Comparison of ENCODE assay signal across 32 cellular contexts in the genomic region with DNA sequence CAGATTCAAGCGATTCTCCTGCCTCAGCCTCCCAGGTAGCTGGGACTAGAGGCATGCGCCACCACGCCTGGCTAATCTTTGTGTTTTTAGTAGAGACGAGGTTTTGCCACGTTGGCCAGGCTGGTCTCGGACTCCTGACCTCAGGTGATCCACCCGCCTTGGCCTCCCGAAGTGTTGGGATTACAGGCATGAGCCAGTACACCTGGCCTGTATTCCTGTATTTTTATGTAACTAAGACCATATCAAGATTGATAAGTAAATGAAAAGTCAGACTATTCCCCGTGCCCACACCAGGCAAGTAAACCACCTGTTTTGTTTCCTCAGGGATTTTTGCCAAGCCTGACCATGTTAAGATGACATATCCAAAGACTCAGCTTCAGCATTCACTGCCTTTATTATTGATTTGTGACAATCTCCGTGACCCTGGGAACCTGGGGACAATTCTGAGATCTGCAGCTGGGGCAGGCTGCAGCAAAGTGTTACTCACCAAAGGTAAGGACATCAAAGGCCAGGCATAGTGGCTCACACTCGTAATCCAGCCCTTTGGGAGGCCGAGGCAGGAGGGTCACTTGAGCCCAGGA.
"Had no signal": no experiment of that assay in that cellular context is flagged by ENCODE, and none has a peak within 500 bp of the region (broad histone marks: within the 10 kb centered on the region; RNA-seq: fewer than 3 reads in every experiment).

No MANE protein-coding gene starts in this region.

- H3K4me3 Mint-ChIP-seq: activated CD4-positive, alpha-beta T cell treated with anti-CD3 and anti-CD28 coated beads, Interleukin-2, amount 10 ng/mL, durations not matched to agents 24 days and 14 days; activated CD8-positive, alpha-beta T cell treated with anti-CD3 and anti-CD28 coated beads for 36 hours; activated naive CD4-positive, alpha-beta T cell treated with anti-CD3 and anti-CD28 coated beads, Interleukin-2, amount 50 U/mL, for 24 hours; activated T-cell treated with anti-CD3 and anti-CD28 coated beads, Interleukin-2, amount 50 U/mL, for 24 hours had no signal

- H3K27ac Mint-ChIP-seq: activated CD4-positive, alpha-beta T cell treated with anti-CD3 and anti-CD28 coated beads, Interleukin-2, amount 10 ng/mL, durations not matched to agents 24 days and 14 days; activated CD8-positive, alpha-beta T cell treated with anti-CD3 and anti-CD28 coated beads for 36 hours; activated naive CD4-positive, alpha-beta T cell treated with anti-CD3 and anti-CD28 coated beads, Interleukin-2, amount 50 U/mL, for 24 hours; activated T-cell treated with anti-CD3 and anti-CD28 coated beads, Interleukin-2, amount 50 U/mL, for 24 hours; activated T-helper 2 cell treated with anti-CD3 and anti-CD28 coated beads, Interferon-gamma antibody, Interleukin-2, Interleukin-4, amounts not matched to agents 10 μg/mL and 5 μg/mL and 100 μg/mL, durations not matched to agents 14 hours and 24 hours and 36 hours had no signal

- H3K27me3 Mint-ChIP-seq: activated CD4-positive, alpha-beta T cell treated with anti-CD3 and anti-CD28 coated beads, Interleukin-2, amount 10 ng/mL, durations not matched to agents 24 days and 14 days; activated CD8-positive, alpha-beta T cell treated with anti-CD3 and anti-CD28 coated beads for 36 hours; activated naive CD4-positive, alpha-beta T cell treated with anti-CD3 and anti-CD28 coated beads, Interleukin-2, amount 50 U/mL, for 24 hours; activated T-cell treated with anti-CD3 and anti-CD28 coated beads, Interleukin-2, amount 50 U/mL, for 24 hours had no signal

- ATAC-seq: activated CD8-positive, alpha-beta T cell treated with anti-CD3 and anti-CD28 coated beads for 36 hours; K562; PC-3 had no signal

- H3K4me3 ChIP-seq: K562, Peyer's patch had no signal

- H3K27me3 ChIP-seq: brain microvascular endothelial cell, Peyer's patch had no signal

- H3K9me3 Mint-ChIP-seq: activated CD4-positive, alpha-beta T cell treated with anti-CD3 and anti-CD28 coated beads, Interleukin-2, amount 10 ng/mL, durations not matched to agents 24 days and 14 days; activated CD8-positive, alpha-beta T cell treated with anti-CD3 and anti-CD28 coated beads for 36 hours; activated naive CD4-positive, alpha-beta T cell treated with anti-CD3 and anti-CD28 coated beads, Interleukin-2, amount 50 U/mL, for 24 hours; activated T-cell treated with anti-CD3 and anti-CD28 coated beads, Interleukin-2, amount 50 U/mL, for 24 hours; activated T-helper 2 cell treated with anti-CD3 and anti-CD28 coated beads, Interferon-gamma antibody, Interleukin-2, Interleukin-4, amounts not matched to agents 10 μg/mL and 5 μg/mL and 100 μg/mL, durations not matched to agents 14 hours and 24 hours and 36 hours had no signal

- H3K9me3 ChIP-seq: Peyer's patch had no signal

- H3K27ac ChIP-seq: brain microvascular endothelial cell, Peyer's patch, WERI-Rb-1 had no signal

- DNase-seq: activated CD4-positive, alpha-beta T cell treated with anti-CD3 and anti-CD28 coated beads, Interleukin-2, amount 10 ng/mL, durations not matched to agents 24 days and 14 days; activated CD4-positive, alpha-beta T cell treated with anti-CD3 and anti-CD28 coated beads, Interleukin-2, amount 50 U/mL, for 4 hours; activated CD4-positive, CD25-positive, alpha-beta regulatory T cell; activated CD8-positive, alpha-beta T cell treated with anti-CD3 and anti-CD28 coated beads for 36 hours; activated gamma-delta T cell; activated naive CD4-positive, alpha-beta T cell treated with Interleukin-2 at 50 U/mL for 16 hours; activated T-cell treated with anti-CD3 and anti-CD28 coated beads, Interleukin-2, amount 50 U/mL, for 24 hours; anterior cingulate cortex; brain microvascular endothelial cell; IMR-90; NCI-H1092 treated with DMSO at 0.1 percent for 48 hours; NCI-H1417; NCI-H146; NCI-H187; NCI-H2029 treated with DMSO at 0.1 percent for 48 hours; NCI-H2107; NCI-H2171; NCI-H510A; NCI-H526; NCI-H748 treated with DMSO at 0.1 percent for 48 hours; NK-92 treated with Interleukin-12 subunit alpha and Interleukin-12 subunit beta, amount 100 ng/mL, for 24 hours; PC-3; Peyer's patch; Right ventricle myocardium superior; SW 1271; T-helper 1 cell; T-helper 2 cell; T-helper 9 cell had no signal
